ENCODE assay signal across 1 cellular context in genomic region chr11:64246874-64247728, GRCh38.
TF ChIP-seq lines count a peak whose summit lies in the region.

Gene PPP1R14B, minus strand, starts transcription at chr11:64246943. Its CDS starts 270 bp downstream, at chr11:64246673.

TF ChIP-seq in K562, 482 proteins besides CTCF, POLR2A, EP300 and RAD21 (continued from another document):
- peak; percentile 94 for TF ChIP-seq NKRF (IDR thresholded peaks at IDR 0.05; ENCODE audit: borderline replicate concordance)
- peak; percentile 59; the same call in 1 of the 2 replicates for TF ChIP-seq ETV5 (CRISPR knock-in tag; IDR thresholded peaks at IDR 0.05; ENCODE audit: low read depth)
- TF ChIP-seq SMC3 (conservative IDR thresholded peaks at IDR 0.05; ENCODE audit: insufficient read depth, low read depth, low read length), result no peak
- peak; percentile 84 for TF ChIP-seq NFRKB (IDR thresholded peaks at IDR 0.05; ENCODE audit: low read depth)
- TF ChIP-seq HCFC1 (IDR thresholded peaks at IDR 0.05; ENCODE audit: low read depth, low read length), result peak; percentile 95
